In genomic region chr12:102475355-102475754, GRCh38 we compare ENCODE assay signal across 1 cellular context.
TF ChIP-seq lines count a peak whose summit lies in the region.

No MANE protein-coding gene starts in this region.

TF ChIP-seq in GM12878, 131 proteins besides CTCF, POLR2A, EP300 and RAD21 (continued from another document):
- no peak for TF ChIP-seq ZBTB33 (IDR thresholded peaks at IDR 0.05)
- TF ChIP-seq ATF2 (IDR thresholded peaks at IDR 0.05; ENCODE audit: low read length): no peak
- no peak for TF ChIP-seq NRF1 (conservative IDR thresholded peaks at IDR 0.05; ENCODE audit: low read depth, low read length)
- TF ChIP-seq STAT1 (conservative IDR thresholded peaks at IDR 0.05): no peak
- TF ChIP-seq ELK1 (IDR thresholded peaks at IDR 0.05; ENCODE audit: low read depth, low read length): no peak
- TF ChIP-seq KAT2A (conservative IDR thresholded peaks at IDR 0.05; ENCODE audit: control insufficient read depth, low read depth, low read length): no peak
- no peak for TF ChIP-seq SRF (IDR thresholded peaks at IDR 0.05; ENCODE audit: low read depth in 2 of 2, low read length in 2 of 2)
- no peak for TF ChIP-seq SMAD1 (IDR thresholded peaks at IDR 0.05; ENCODE audit: low read depth, partially characterized antibody)
- TF ChIP-seq SMC3 (IDR thresholded peaks at IDR 0.05; ENCODE audit: borderline replicate concordance, low read length): no peak
- TF ChIP-seq USF1 (IDR thresholded peaks at IDR 0.05; ENCODE audit: borderline replicate concordance, extremely low read length, insufficient read depth, low read depth, low read length): no peak
